ENCODE assay signal across 8 cellular contexts in the genomic region with DNA sequence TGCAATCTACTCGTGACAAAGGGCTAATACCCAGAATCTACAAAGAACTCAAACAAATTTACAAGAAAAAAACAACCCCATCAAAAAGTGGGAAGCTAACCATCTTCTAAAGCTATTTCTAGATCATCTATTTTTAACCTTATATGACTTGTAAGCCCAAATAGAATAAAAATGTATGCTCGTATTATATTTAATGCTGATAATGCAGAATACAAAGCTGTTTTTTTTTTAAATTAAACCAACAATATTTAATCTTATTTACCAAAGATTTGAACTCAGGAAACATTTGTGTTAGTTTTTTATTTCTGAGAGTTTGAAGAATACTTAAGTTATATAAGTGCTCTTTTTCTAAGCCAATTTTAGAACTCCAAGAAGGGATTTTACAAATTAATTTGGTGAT.
"Had no signal": no experiment of that assay in that cellular context is flagged by ENCODE, and none has a peak within 500 bp of the region (broad histone marks: within the 10 kb centered on the region; RNA-seq: fewer than 3 reads in every experiment).

No MANE protein-coding gene starts in this region.

- ATAC-seq: GM12878 had no signal

- FAIRE-seq: G401.6, GM12878, GM12891, GM12892, GM18507, GM19239 had no signal

- H3K4me3 ChIP-seq: GM12878 had no signal

- DNase-seq: GDM1, GF-D8 had no signal
